Comparison of ENCODE assay signal across 11 cellular contexts in the genomic region with DNA sequence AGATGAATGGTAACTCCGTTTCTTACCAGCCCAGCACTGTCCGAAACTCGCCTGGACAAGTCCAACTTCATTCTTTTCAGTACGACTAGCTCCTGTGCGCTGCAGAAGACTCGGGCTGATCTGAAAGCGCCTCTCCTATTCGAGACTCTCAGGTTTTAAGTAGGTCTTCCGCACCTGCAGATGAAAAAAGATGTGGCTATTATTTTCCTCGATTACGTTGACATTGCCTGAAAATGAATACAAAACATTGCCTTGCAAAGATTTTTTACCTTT.
DNase-seq lines count a peak whose midpoint lies in the region; ATAC-seq and TF ChIP-seq lines count a peak whose summit lies in the region.
"Had no signal": no experiment of that assay in that cellular context is flagged by ENCODE, and none has a peak within 500 bp of the region (broad histone marks: within the 10 kb centered on the region; RNA-seq: fewer than 3 reads in every experiment).

No MANE protein-coding gene starts in this region.

- H3K27ac ChIP-seq in lower lobe of right lung (no peak overlapping the region), uterus (no peak overlapping the region)

- TF ChIP-seq CTCF in lower lobe of right lung (IDR thresholded peaks at IDR 0.05) (no peak), uterus (IDR thresholded peaks at IDR 0.05) (no peak)

- H3K27me3 ChIP-seq in lower lobe of right lung (ENCODE audit: low read depth) (peaks cover 10% of the 10 kb centered on the region), uterus (peaks cover 0 to 3% of the 10 kb centered on the region in 2 donors)

- no peaks in the 10 kb centered on the region for H3K36me3 Mint-ChIP-seq in stimulated activated naive CD8-positive, alpha-beta T cell treated with anti-CD3 and anti-CD28 coated beads, Interleukin-15, Interleukin-2, amounts not matched to agents 100 ng/mL and 50 ng/mL, for 24 hours (ENCODE audit: low read depth)
- no peaks in the 10 kb centered on the region for H3K36me3 Mint-ChIP-seq in activated naive CD8-positive, alpha-beta T cell treated with anti-CD3 and anti-CD28 coated beads for 36 hours

- H3K36me3 ChIP-seq in lower lobe of right lung (no peaks in the 10 kb centered on the region), uterus (no peaks in the 10 kb centered on the region)
- H3K36me3 ChIP-seq: spleen had no signal

- intact Hi-C loops in lower lobe of right lung (cut with DNase I), result no loop called here
- intact Hi-C loops in uterus (cut with DNase I; ENCODE audit: low total_unique reads), result no loop called here

- H3K4me3 ChIP-seq in lower lobe of right lung (peak overlapping the region; percentile 43), uterus (no peak overlapping the region)

- ATAC-seq in stimulated activated naive CD8-positive, alpha-beta T cell treated with anti-CD3 and anti-CD28 coated beads, Interleukin-15, Interleukin-2, amounts not matched to agents 100 U/mL and 50 U/mL, for 24 hours, result no peak
- peak in 1 of 2 donors; percentile 46 for ATAC-seq in lower lobe of right lung
- ATAC-seq in GM21381 (IDR thresholded peaks at IDR 0.05; ENCODE audit: unreplicated experiment), result no peak

- peaks cover 17% of the 10 kb centered on the region for H3K4me1 Mint-ChIP-seq in stimulated activated naive CD8-positive, alpha-beta T cell treated with anti-CD3 and anti-CD28 coated beads, Interleukin-15, Interleukin-2, amounts not matched to agents 100 ng/mL and 50 ng/mL, for 24 hours (ENCODE audit: low read depth)
- H3K4me1 Mint-ChIP-seq in activated naive CD8-positive, alpha-beta T cell treated with anti-CD3 and anti-CD28 coated beads for 36 hours, result peaks cover 15% of the 10 kb centered on the region

- H3K27me3 Mint-ChIP-seq in stimulated activated naive CD8-positive, alpha-beta T cell treated with anti-CD3 and anti-CD28 coated beads, Interleukin-15, Interleukin-2, amounts not matched to agents 100 ng/mL and 50 ng/mL, for 24 hours, result peaks cover 56% of the 10 kb centered on the region
- peaks cover 55% of the 10 kb centered on the region for H3K27me3 Mint-ChIP-seq in activated naive CD8-positive, alpha-beta T cell treated with anti-CD3 and anti-CD28 coated beads for 36 hours

- H3K27ac Mint-ChIP-seq in stimulated activated naive CD8-positive, alpha-beta T cell treated with anti-CD3 and anti-CD28 coated beads, Interleukin-15, Interleukin-2, amounts not matched to agents 100 ng/mL and 50 ng/mL, for 24 hours, result no peak overlapping the region
- no peak overlapping the region for H3K27ac Mint-ChIP-seq in activated naive CD8-positive, alpha-beta T cell treated with anti-CD3 and anti-CD28 coated beads for 36 hours

- TF ChIP-seq POLR2A in uterus (IDR thresholded peaks at IDR 0.05), result no peak

- H3K9me3 ChIP-seq in lower lobe of right lung, result no peaks in the 10 kb centered on the region
- H3K9me3 ChIP-seq in uterus, result no peaks in the 10 kb centered on the region
- H3K9me3 ChIP-seq: spleen had no signal

- H3K9me3 Mint-ChIP-seq in stimulated activated naive CD8-positive, alpha-beta T cell treated with anti-CD3 and anti-CD28 coated beads, Interleukin-15, Interleukin-2, amounts not matched to agents 100 ng/mL and 50 ng/mL, for 24 hours, result no peaks in the 10 kb centered on the region
- no peaks in the 10 kb centered on the region for H3K9me3 Mint-ChIP-seq in activated naive CD8-positive, alpha-beta T cell treated with anti-CD3 and anti-CD28 coated beads for 36 hours

- no peak for DNase-seq in stimulated activated naive CD8-positive, alpha-beta T cell treated with anti-CD3 and anti-CD28 coated beads, Interleukin-15, Interleukin-2, amounts not matched to agents 100 U/mL and 50 U/mL, for 24 hours
- no peak for DNase-seq in activated naive CD8-positive, alpha-beta T cell treated with anti-CD3 and anti-CD28 coated beads for 36 hours
- no peak for DNase-seq in lower lobe of right lung
- no peak for DNase-seq in uterus
- no peak for DNase-seq in activated effector memory CD4-positive, alpha-beta T cell treated with Interleukin-2 at 50 U/mL for 16 hours
- DNase-seq in DMS114 treated with DMSO at 0.1 percent for 48 hours (lab: John Stamatoyannopoulos, UW; ENCODE audit: unreplicated experiment), result no peak
- DNase-seq: C1 segment of cervical spinal cord, left colon, spleen had no signal

- peak overlapping the region; percentile 34 for H3K4me3 Mint-ChIP-seq in stimulated activated naive CD8-positive, alpha-beta T cell treated with anti-CD3 and anti-CD28 coated beads, Interleukin-15, Interleukin-2, amounts not matched to agents 100 ng/mL and 50 ng/mL, for 24 hours
- peak overlapping the region; percentile 16 for H3K4me3 Mint-ChIP-seq in activated naive CD8-positive, alpha-beta T cell treated with anti-CD3 and anti-CD28 coated beads for 36 hours

- peaks cover 19% of the 10 kb centered on the region for H3K4me1 ChIP-seq in lower lobe of right lung
- no peaks in the 10 kb centered on the region for H3K4me1 ChIP-seq in uterus
